Comparison of ENCODE assay signal across 1 cellular context in genomic region chr11:118673361-118674093, GRCh38.
TF ChIP-seq lines count a peak whose summit lies in the region.

No MANE protein-coding gene starts in this region.

TF ChIP-seq in HepG2, 621 proteins besides CTCF, POLR2A, EP300 and RAD21 (continued from another document):
- TF ChIP-seq ZNF704 (CRISPR knock-in tag; IDR thresholded peaks at IDR 0.05; ENCODE audit: borderline replicate concordance): no peak
- TF ChIP-seq ZNF124 (CRISPR knock-in tag; IDR thresholded peaks at IDR 0.05): no peak
- TF ChIP-seq HOXA3 (CRISPR knock-in tag; IDR thresholded peaks at IDR 0.05): 0 out of 2 replicates have a peak, but pooled peaks have one; percentile 9
- no peak for TF ChIP-seq CBX2 (IDR thresholded peaks at IDR 0.05; ENCODE audit: low read depth, low read length)
- TF ChIP-seq CBX2 (CRISPR knock-in tag; IDR thresholded peaks at IDR 0.05; ENCODE audit: low read depth): no peak
- no peak; the same call in 1 of the 2 replicates for TF ChIP-seq RXRA (CRISPR knock-in tag; IDR thresholded peaks at IDR 0.05)
- TF ChIP-seq ZBTB49 (CRISPR knock-in tag; IDR thresholded peaks at IDR 0.05; ENCODE audit: borderline replicate concordance): no peak
- no peak for TF ChIP-seq SP4 (CRISPR knock-in tag; IDR thresholded peaks at IDR 0.05)
- TF ChIP-seq ZMAT3 (CRISPR knock-in tag; conservative IDR thresholded peaks at IDR 0.05): no peak
- peak; percentile 79; the same call in 1 of the 2 replicates for TF ChIP-seq MLX (CRISPR knock-in tag; IDR thresholded peaks at IDR 0.05)
- no peak for TF ChIP-seq TOPORS (CRISPR knock-in tag; IDR thresholded peaks at IDR 0.05)
- no peak for TF ChIP-seq DR1 (CRISPR knock-in tag; IDR thresholded peaks at IDR 0.05)
- no peak for TF ChIP-seq SATB2 (CRISPR knock-in tag; IDR thresholded peaks at IDR 0.05)
- TF ChIP-seq ZBTB21 (CRISPR knock-in tag; IDR thresholded peaks at IDR 0.05): no peak
- no peak for TF ChIP-seq KLF13 (CRISPR knock-in tag; IDR thresholded peaks at IDR 0.05)
- TF ChIP-seq NCOA5 (CRISPR knock-in tag; IDR thresholded peaks at IDR 0.05): no peak
- TF ChIP-seq ZNF576 (CRISPR knock-in tag; IDR thresholded peaks at IDR 0.05): no peak
- TF ChIP-seq ZNF513 (CRISPR knock-in tag; conservative IDR thresholded peaks at IDR 0.05): no peak
- TF ChIP-seq ATF7 (IDR thresholded peaks at IDR 0.05): no peak
- no peak for TF ChIP-seq ATF7 (CRISPR knock-in tag; IDR thresholded peaks at IDR 0.05)
- peak; percentile 80 for TF ChIP-seq ARID3A (IDR thresholded peaks at IDR 0.05; ENCODE audit: low read depth, low read length)
- TF ChIP-seq JUNB (CRISPR knock-in tag; IDR thresholded peaks at IDR 0.05; ENCODE audit: borderline replicate concordance): no peak
